Comparison of ENCODE assay signal across 9 cellular contexts in the genomic region with DNA sequence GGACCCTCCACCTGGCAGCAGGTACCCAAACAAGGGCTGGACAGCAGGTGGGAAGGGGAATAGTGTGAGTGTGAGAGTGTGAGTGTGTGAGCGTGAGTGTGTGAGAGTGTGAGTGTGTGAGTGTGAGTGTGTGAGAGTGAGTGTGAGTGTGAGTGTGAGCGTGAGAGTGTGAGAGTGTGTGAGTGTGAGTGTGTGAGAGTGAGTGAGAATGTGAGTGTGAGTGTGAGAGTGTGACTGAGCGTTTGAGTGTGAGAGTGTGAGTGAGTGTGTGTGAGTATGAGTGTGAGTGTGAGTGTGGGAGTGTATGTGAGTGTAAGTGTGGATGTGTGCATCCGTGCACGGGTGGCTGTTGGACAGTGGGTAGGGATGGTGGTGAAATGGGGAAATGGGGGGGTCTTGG. TPM values are rescaled to one million over a fixed set of nuclear protein-coding genes. Genes with fewer than 3 reads are reported as not detected.
DNase-seq lines count a peak whose midpoint lies in the region; ATAC-seq and TF ChIP-seq lines count a peak whose summit lies in the region.
"Had no signal": no experiment of that assay in that cellular context is flagged by ENCODE, and none has a peak within 500 bp of the region (broad histone marks: within the 10 kb centered on the region; RNA-seq: fewer than 3 reads in every experiment).

No MANE protein-coding gene starts in this region.

- POLR2A ChIA-PET in CD8-positive, alpha-beta memory T cell (lab: Charles Lee), result no interaction called here
- POLR2A ChIA-PET in activated CD8-positive, alpha-beta T cell treated with anti-CD3 and anti-CD28 coated beads for 36 hours (lab: Charles Lee), result no interaction called here

- peak overlapping the region in 5 of 8 donors; percentile 12 to 95 (median 69) for H3K27ac Mint-ChIP-seq in CD8-positive, alpha-beta memory T cell
- peak overlapping the region; percentile 57 for H3K27ac Mint-ChIP-seq in activated CD8-positive, alpha-beta T cell treated with anti-CD3 and anti-CD28 coated beads for 36 hours

- H3K4me3 ChIP-seq in CD8-positive, alpha-beta memory T cell (ENCODE audit: low read length), result peak overlapping the region; percentile 13
- H3K4me3 ChIP-seq in fibroblast of mammary gland (ENCODE audit: control insufficient read depth, low read depth, low read length), result peak overlapping the region; percentile 9
- H3K4me3 ChIP-seq in prostate gland, result peak overlapping the region in 1 of 2 donors; percentile 14

- H3K27me3 ChIP-seq in CD8-positive, alpha-beta memory T cell (ENCODE audit: insufficient read depth, low read length, poor library complexity, severe bottlenecking), result peaks cover 4% of the 10 kb centered on the region
- no peaks in the 10 kb centered on the region for H3K27me3 ChIP-seq in prostate gland (replicated peaks; ENCODE audit: insufficient read depth)

- H3K36me3 Mint-ChIP-seq in CD8-positive, alpha-beta memory T cell, result no peaks in the 10 kb centered on the region
- no peaks in the 10 kb centered on the region for H3K36me3 Mint-ChIP-seq in activated CD8-positive, alpha-beta T cell treated with anti-CD3 and anti-CD28 coated beads for 36 hours (ENCODE audit: low read depth)

- peak overlapping the region; percentile 20 for H3K27ac ChIP-seq in CD8-positive, alpha-beta memory T cell (ENCODE audit: low read depth, low read length)
- peak overlapping the region; percentile 15 to 54 for H3K27ac ChIP-seq in prostate gland

- H3K36me3 ChIP-seq in CD8-positive, alpha-beta memory T cell (ENCODE audit: insufficient read depth, low read length), result no peaks in the 10 kb centered on the region
- no peaks in the 10 kb centered on the region for H3K36me3 ChIP-seq in prostate gland

- DNase-seq in CD8-positive, alpha-beta memory T cell, result no peak
- no peak for DNase-seq in activated CD8-positive, alpha-beta T cell treated with anti-CD3 and anti-CD28 coated beads for 36 hours
- no peak for DNase-seq in fibroblast of mammary gland (ENCODE audit: low read depth)
- DNase-seq in prostate gland (ENCODE audit: low spot score), result no peak
- DNase-seq in stimulated activated naive CD4-positive, alpha-beta T cell treated with Interleukin-2 at 50 U/mL for 16 hours (lab: John Stamatoyannopoulos, UW), result no peak
- no peak for DNase-seq in posterior vena cava (ENCODE audit: low spot score)
- DNase-seq: GF-D8 had no signal

- WGBS in prostate gland, result 54% methylated on average over 4 of the region's 5 CpGs

- peaks cover 1 to 11% of the 10 kb centered on the region in 2 donors for H3K27me3 Mint-ChIP-seq in CD8-positive, alpha-beta memory T cell
- H3K27me3 Mint-ChIP-seq in activated CD8-positive, alpha-beta T cell treated with anti-CD3 and anti-CD28 coated beads for 36 hours, result peaks cover 9% of the 10 kb centered on the region

- H3K9me3 Mint-ChIP-seq in CD8-positive, alpha-beta memory T cell, result no peaks in the 10 kb centered on the region
- H3K9me3 Mint-ChIP-seq in activated CD8-positive, alpha-beta T cell treated with anti-CD3 and anti-CD28 coated beads for 36 hours, result no peaks in the 10 kb centered on the region

- no peak for TF ChIP-seq POLR2A in prostate gland (IDR thresholded peaks at IDR 0.05)

- ATAC-seq in activated CD8-positive, alpha-beta T cell treated with anti-CD3 and anti-CD28 coated beads for 36 hours, result no peak
- ATAC-seq in GM18520 (IDR thresholded peaks at IDR 0.05; ENCODE audit: unreplicated experiment), result no peak
- no peak for ATAC-seq in activated CD4-positive, CD25-positive, alpha-beta regulatory T cell treated with anti-CD3 and anti-CD28 coated beads, Interleukin-2, amount 50 U/mL, for 24 hours

- H3K4me1 Mint-ChIP-seq in CD8-positive, alpha-beta memory T cell, result peaks cover 7 to 32% (median 22%) of the 10 kb centered on the region in 3 donors
- peaks cover 14% of the 10 kb centered on the region for H3K4me1 Mint-ChIP-seq in activated CD8-positive, alpha-beta T cell treated with anti-CD3 and anti-CD28 coated beads for 36 hours (ENCODE audit: low read depth)

- CTCF ChIA-PET in CD8-positive, alpha-beta memory T cell (lab: Charles Lee), result interaction anchor here (2.2 kb wide), 1 partner anchor 20 kb away, joined by 9 read pairs; no protein-coding TSS in a partner anchor
- CTCF ChIA-PET in activated CD8-positive, alpha-beta T cell treated with anti-CD3 and anti-CD28 coated beads for 36 hours (lab: Charles Lee), result interaction anchor here (0.9 to 3.0 kb wide), 3 partner anchors 19 to 28 kb away, joined by 3 to 17 read pairs (median 7); no protein-coding TSS in a partner anchor

- peak overlapping the region; percentile 43 to 73 (median 65) for H3K4me3 Mint-ChIP-seq in CD8-positive, alpha-beta memory T cell
- H3K4me3 Mint-ChIP-seq in activated CD8-positive, alpha-beta T cell treated with anti-CD3 and anti-CD28 coated beads for 36 hours, result peak overlapping the region; percentile 61

- no peak for TF ChIP-seq CTCF in activated CD8-positive, alpha-beta T cell treated with anti-CD3 and anti-CD28 coated beads for 36 hours (IDR thresholded peaks at IDR 0.05)
- TF ChIP-seq CTCF in fibroblast of mammary gland (conservative IDR thresholded peaks at IDR 0.05; ENCODE audit: control insufficient read depth, insufficient read depth, low read depth, low read length) (no peak), prostate gland (IDR thresholded peaks at IDR 0.05) (no peak)

- no peaks in the 10 kb centered on the region for H3K9me3 ChIP-seq in CD8-positive, alpha-beta memory T cell (ENCODE audit: low read length)
- no peaks in the 10 kb centered on the region for H3K9me3 ChIP-seq in prostate gland

- H3K4me1 ChIP-seq in CD8-positive, alpha-beta memory T cell (ENCODE audit: insufficient read depth, low read length), result peaks cover 4% of the 10 kb centered on the region
- peaks cover 12% of the 10 kb centered on the region for H3K4me1 ChIP-seq in prostate gland (replicated peaks)

- intact Hi-C loops in activated CD8-positive, alpha-beta T cell treated with anti-CD3 and anti-CD28 coated beads for 36 hours (cut with micrococcal nuclease), result no loop called here
- intact Hi-C loops in prostate gland (cut with DNase I) (no loop called here), posterior vena cava (cut with DNase I) (no loop called here)

RNA-seq across cellular contexts. Expression of gene ADGRG1, which starts 0.4 kb away (rescaled TPM):
- total RNA-seq in CD8-positive, alpha-beta memory T cell, result 10 to 100 TPM; 25.8 to 29.8 TPM
- polyA plus RNA-seq in CD8-positive, alpha-beta memory T cell, result 51.9 TPM
- total RNA-seq in activated CD8-positive, alpha-beta T cell treated with anti-CD3 and anti-CD28 coated beads for 36 hours, result 1 to 10 TPM; 4.9 to 8.5 TPM
- total RNA-seq in prostate gland (100 to 1,000 TPM in 1 of 2 donors, 10 to 100 TPM in 1; 78.5 to 347 TPM), posterior vena cava (10 to 100 TPM; 28.0 to 28.5 TPM)

RNA-seq across cellular contexts. Expression of gene ADGRG3, which starts 39.3 kb away (rescaled TPM):
- total RNA-seq in CD8-positive, alpha-beta memory T cell, result not detected
- not detected for polyA plus RNA-seq in CD8-positive, alpha-beta memory T cell
- not detected for total RNA-seq in activated CD8-positive, alpha-beta T cell treated with anti-CD3 and anti-CD28 coated beads for 36 hours
- total RNA-seq in prostate gland, result not detected
- total RNA-seq in posterior vena cava, result 10 to 100 TPM in 1 of 2 donors, 1 to 10 TPM in 1; 6.8 to 10.4 TPM

Comparison
In these comparisons a context has a peak if more than half of its experiments do, and no peak if none do; other contexts are left out.
1. RNA of gene ADGRG3, which starts 39.3 kb away (total RNA-seq): 6.8 to 10.4 TPM in posterior vena cava; not detected in activated CD8-positive, alpha-beta T cell treated with anti-CD3 and anti-CD28 coated beads for 36 hours, not detected in prostate gland and not detected in CD8-positive, alpha-beta memory T cell; every median in the first group is over 4 times any median in the second.